In the genomic region with DNA sequence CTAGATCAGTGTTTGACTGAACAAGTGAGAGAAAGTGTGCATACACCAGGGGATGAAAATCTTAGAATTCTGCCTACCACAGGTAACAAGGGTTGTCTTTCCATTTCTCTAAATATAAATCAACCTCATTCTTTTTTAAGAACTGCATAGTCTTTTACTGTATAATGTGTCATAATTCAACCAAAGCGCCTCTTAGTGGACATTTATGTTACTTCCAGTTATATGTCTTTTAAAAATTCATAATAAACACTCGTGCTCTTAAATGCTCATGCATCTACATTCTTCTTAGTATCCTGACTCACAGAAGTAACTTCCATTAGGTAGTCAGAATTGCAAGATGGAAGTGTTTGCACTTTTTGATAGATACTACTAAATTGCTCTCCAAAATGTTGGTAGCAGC, we compare ENCODE assay signal across 8 cellular contexts.
DNase-seq lines count a peak whose midpoint lies in the region; ATAC-seq and TF ChIP-seq lines count a peak whose summit lies in the region.

No MANE protein-coding gene starts in this region.

- H3K27ac Mint-ChIP-seq in nephron progenitor cell = no peak overlapping the region
- H3K27ac Mint-ChIP-seq in activated T-helper 2 cell treated with anti-CD3 and anti-CD28 coated beads, Interferon-gamma antibody, Interleukin-2, Interleukin-4, amounts not matched to agents 10 μg/mL and 5 μg/mL and 100 μg/mL, durations not matched to agents 14 hours and 24 hours and 36 hours = no peak overlapping the region

- no peak for TF ChIP-seq POLR2A in uterus (IDR thresholded peaks at IDR 0.05)

- H3K9me3 Mint-ChIP-seq in nephron progenitor cell = no peaks in the 10 kb centered on the region
- H3K9me3 Mint-ChIP-seq in activated T-helper 2 cell treated with anti-CD3 and anti-CD28 coated beads, Interferon-gamma antibody, Interleukin-2, Interleukin-4, amounts not matched to agents 10 μg/mL and 5 μg/mL and 100 μg/mL, durations not matched to agents 14 hours and 24 hours and 36 hours = no peaks in the 10 kb centered on the region

- no peak overlapping the region for H3K4me3 Mint-ChIP-seq in nephron progenitor cell
- H3K4me3 Mint-ChIP-seq in activated T-helper 2 cell treated with anti-CD3 and anti-CD28 coated beads, Interferon-gamma antibody, Interleukin-2, Interleukin-4, amounts not matched to agents 10 μg/mL and 5 μg/mL and 100 μg/mL, durations not matched to agents 14 hours and 24 hours and 36 hours (ENCODE audit: low read depth) = no peak overlapping the region

- TF ChIP-seq CTCF in AG09319 (IDR thresholded peaks at IDR 0.05; ENCODE audit: low read depth, low read length) (peak; percentile 35), uterus (IDR thresholded peaks at IDR 0.05) (peak; percentile 24 to 48 (median 36)), nephron progenitor cell (IDR thresholded peaks at IDR 0.05) (no peak)

- peak; percentile 47 for ATAC-seq in GM19395 (IDR thresholded peaks at IDR 0.05; ENCODE audit: unreplicated experiment)

- H3K4me1 ChIP-seq in uterus = no peaks in the 10 kb centered on the region

- intact Hi-C loops in uterus (cut with DNase I; ENCODE audit: low total_unique reads) = loop anchor here (10.0 kb wide), 2 partner anchors 103 to 223 kb away; no protein-coding TSS in a partner anchor
- intact Hi-C loops in activated T-helper 2 cell treated with anti-CD3 and anti-CD28 coated beads, Interferon-gamma antibody, Interleukin-2, Interleukin-4, amounts not matched to agents 10 μg/mL and 5 μg/mL and 100 μg/mL, durations not matched to agents 14 hours and 24 hours and 36 hours (cut with micrococcal nuclease) = loop anchor here (1.0 to 10.0 kb wide), 3 partner anchors 110 to 293 kb away; partner anchors contain the start of gene SCRN3

- H3K9me3 ChIP-seq in uterus = no peaks in the 10 kb centered on the region

- no peaks in the 10 kb centered on the region for H3K36me3 ChIP-seq in uterus

- H3K36me3 Mint-ChIP-seq in nephron progenitor cell (ENCODE audit: low read depth) = no peaks in the 10 kb centered on the region
- no peaks in the 10 kb centered on the region for H3K36me3 Mint-ChIP-seq in activated T-helper 2 cell treated with anti-CD3 and anti-CD28 coated beads, Interferon-gamma antibody, Interleukin-2, Interleukin-4, amounts not matched to agents 10 μg/mL and 5 μg/mL and 100 μg/mL, durations not matched to agents 14 hours and 24 hours and 36 hours (ENCODE audit: low read depth)

- H3K27me3 ChIP-seq in uterus = no peaks in the 10 kb centered on the region

- peaks cover 23% of the 10 kb centered on the region for H3K4me1 Mint-ChIP-seq in nephron progenitor cell
- peaks cover 18% of the 10 kb centered on the region for H3K4me1 Mint-ChIP-seq in activated T-helper 2 cell treated with anti-CD3 and anti-CD28 coated beads, Interferon-gamma antibody, Interleukin-2, Interleukin-4, amounts not matched to agents 10 μg/mL and 5 μg/mL and 100 μg/mL, durations not matched to agents 14 hours and 24 hours and 36 hours (ENCODE audit: low read depth)

- no peak overlapping the region for H3K4me3 ChIP-seq in uterus

- H3K27me3 Mint-ChIP-seq in nephron progenitor cell (ENCODE audit: low read depth, poor library complexity) = peaks cover 28% of the 10 kb centered on the region
- H3K27me3 Mint-ChIP-seq in activated T-helper 2 cell treated with anti-CD3 and anti-CD28 coated beads, Interferon-gamma antibody, Interleukin-2, Interleukin-4, amounts not matched to agents 10 μg/mL and 5 μg/mL and 100 μg/mL, durations not matched to agents 14 hours and 24 hours and 36 hours (ENCODE audit: low read depth) = peaks cover 10% of the 10 kb centered on the region

- DNase-seq in AG09319 (ENCODE audit: extremely low read depth, low read depth) (no peak), RKO (ENCODE audit: low spot score) (peak; percentile 49), fibroblast of the conjunctiva (ENCODE audit: low read depth) (peak; percentile 33), uterus (no peak), nephron progenitor cell (no peak), medulla oblongata (ENCODE audit: extremely low spot score) (no peak)
- DNase-seq in activated T-helper 2 cell treated with anti-CD3 and anti-CD28 coated beads, Interferon-gamma antibody, Interleukin-2, Interleukin-4, amounts not matched to agents 10 μg/mL and 5 μg/mL and 100 μg/mL, durations not matched to agents 14 hours and 24 hours and 36 hours (ENCODE audit: low spot score) = no peak

- H3K27ac ChIP-seq in uterus = no peak overlapping the region

Comparison
In these comparisons a context has a peak if more than half of its experiments do, and no peak if none do; other contexts are left out.
1. DNase-seq: peak in RKO (single experiment) and fibroblast of the conjunctiva (single experiment); none in AG09319 (single experiment), uterus (0 of 2), nephron progenitor cell (single experiment), activated T-helper 2 cell treated with anti-CD3 and anti-CD28 coated beads, Interferon-gamma antibody, Interleukin-2, Interleukin-4, amounts not matched to agents 10 μg/mL and 5 μg/mL and 100 μg/mL, durations not matched to agents 14 hours and 24 hours and 36 hours (single experiment) and medulla oblongata (single experiment).